26 cellular contexts compared by ENCODE assay signal in genomic region chr5:168480601-168481000, GRCh38. TPM values are rescaled to one million over a fixed set of nuclear protein-coding genes. Genes with fewer than 3 reads are reported as not detected.
"Had no signal": no experiment of that assay in that cellular context is flagged by ENCODE, and none has a peak within 500 bp of the region (broad histone marks: within the 10 kb centered on the region; RNA-seq: fewer than 3 reads in every experiment).

No MANE protein-coding gene starts in this region.

- H3K27ac Mint-ChIP-seq: naive B cell; stimulated activated effector memory CD8-positive, alpha-beta T cell treated with anti-CD3 and anti-CD28 coated beads, Interleukin-12 subunit alpha, Interleukin-12 subunit beta, amount 100 ng/mL, for 72 hours; stimulated activated naive CD8-positive, alpha-beta T cell treated with anti-CD3 and anti-CD28 coated beads, Interleukin-15, Interleukin-2, amounts not matched to agents 100 ng/mL and 50 ng/mL, for 24 hours had no signal

- ATAC-seq: left cardiac atrium; left lobe of liver; lower lobe of right lung; natural killer cell treated with Interleukin-12 subunit alpha and Interleukin-12 subunit beta and Interleukin-15 and Interleukin-18, amount 100 ng/mL, for 72 hours; pancreas; right cardiac atrium; sciatic nerve; stimulated activated effector memory CD8-positive, alpha-beta T cell treated with anti-CD3 and anti-CD28 coated beads, Interleukin-12 subunit alpha, Interleukin-12 subunit beta, amount 100 ng/mL, for 72 hours; upper lobe of right lung had no signal

- H3K9me3 Mint-ChIP-seq: mesothelial cell of epicardium; naive B cell; natural killer cell treated with Interleukin-12 subunit alpha and Interleukin-12 subunit beta and Interleukin-15 and Interleukin-18, amount 100 ng/mL, for 72 hours; stimulated activated effector memory CD8-positive, alpha-beta T cell treated with anti-CD3 and anti-CD28 coated beads, Interleukin-12 subunit alpha, Interleukin-12 subunit beta, amount 100 ng/mL, for 72 hours; stimulated activated naive CD8-positive, alpha-beta T cell treated with anti-CD3 and anti-CD28 coated beads, Interleukin-15, Interleukin-2, amounts not matched to agents 100 ng/mL and 50 ng/mL, for 24 hours had no signal

- H3K4me1 ChIP-seq: lower lobe of right lung, pancreas, prostate gland, suprapubic skin, tibial artery, upper lobe of right lung had no signal

- H3K9me3 ChIP-seq: lower lobe of right lung, pancreas, prostate gland, suprapubic skin, thoracic aorta, tibial artery, upper lobe of right lung had no signal

- H3K4me3 ChIP-seq: lower lobe of right lung, pancreas, prostate gland, skin epidermis, suprapubic skin, thoracic aorta, tibial artery, upper lobe of right lung had no signal

- H3K27me3 ChIP-seq: pancreas, tibial artery, upper lobe of right lung had no signal

- DNase-seq: hippocampal formation; kidney glomerular epithelial cell; left cardiac atrium; lower lobe of right lung; naive B cell; pancreas; posterior cingulate gyrus; retina; right cardiac atrium; stimulated activated CD4-positive, alpha-beta T cell treated with anti-CD3 and anti-CD28 coated beads, Interleukin-4, amount 100 ng/mL, for 24 hours; stimulated activated naive CD4-positive, alpha-beta T cell; tibial artery; upper lobe of right lung had no signal

- H3K4me3 Mint-ChIP-seq: mesothelial cell of epicardium; natural killer cell treated with Interleukin-12 subunit alpha and Interleukin-12 subunit beta and Interleukin-15 and Interleukin-18, amount 100 ng/mL, for 72 hours; stimulated activated effector memory CD8-positive, alpha-beta T cell treated with anti-CD3 and anti-CD28 coated beads, Interleukin-12 subunit alpha, Interleukin-12 subunit beta, amount 100 ng/mL, for 72 hours; stimulated activated naive CD8-positive, alpha-beta T cell treated with anti-CD3 and anti-CD28 coated beads, Interleukin-15, Interleukin-2, amounts not matched to agents 100 ng/mL and 50 ng/mL, for 24 hours had no signal

- H3K36me3 ChIP-seq: lower lobe of right lung, pancreas, prostate gland, suprapubic skin, thoracic aorta, tibial artery, upper lobe of right lung had no signal

- H3K36me3 Mint-ChIP-seq: mesothelial cell of epicardium; naive B cell; natural killer cell treated with Interleukin-12 subunit alpha and Interleukin-12 subunit beta and Interleukin-15 and Interleukin-18, amount 100 ng/mL, for 72 hours; stimulated activated effector memory CD8-positive, alpha-beta T cell treated with anti-CD3 and anti-CD28 coated beads, Interleukin-12 subunit alpha, Interleukin-12 subunit beta, amount 100 ng/mL, for 72 hours had no signal

- H3K27ac ChIP-seq: lower lobe of right lung, pancreas, prostate gland, skin epidermis, suprapubic skin, thoracic aorta, tibial artery, upper lobe of right lung had no signal

RNA-seq across cellular contexts. Expression of gene FBLL1, which starts 48.5 kb away (rescaled TPM):
- total RNA-seq: lower lobe of right lung, mononuclear cell, right cardiac atrium, subcutaneous adipose tissue, thoracic aorta, upper lobe of right lung had no signal
- polyA plus RNA-seq: keratinocyte had no signal
